Comparison of ENCODE assay signal across 8 cellular contexts in the genomic region with DNA sequence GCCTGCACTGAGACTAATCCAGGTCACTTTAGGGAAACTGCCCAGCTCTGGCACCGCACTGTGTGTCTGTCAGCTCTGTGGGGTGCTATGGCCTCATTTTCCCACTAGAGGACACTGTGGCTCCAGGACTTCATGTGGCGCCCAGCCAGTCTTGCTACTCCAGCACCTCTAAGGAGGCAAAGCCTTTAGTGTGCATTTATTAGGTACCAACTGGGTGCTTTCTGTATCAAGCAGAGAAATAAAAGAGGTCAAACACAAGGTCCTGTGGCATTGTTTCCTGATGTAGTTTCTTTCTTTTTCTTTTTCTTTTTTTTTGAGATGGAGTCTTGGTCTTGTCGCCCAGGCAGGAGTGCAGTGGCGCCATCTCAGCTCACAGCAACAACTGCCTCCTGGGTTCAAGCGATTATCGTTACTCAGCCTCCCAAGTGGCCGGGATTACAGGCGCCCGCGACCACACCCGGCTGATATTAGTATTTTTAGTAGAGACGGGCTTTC. TPM values are rescaled to one million over a fixed set of nuclear protein-coding genes. Genes with fewer than 3 reads are reported as not detected.
A peak's percentile ranks its signal among the peaks of the same experiment; 100 is the strongest.
DNase-seq lines count a peak whose midpoint lies in the region; ATAC-seq and TF ChIP-seq lines count a peak whose summit lies in the region.

No MANE protein-coding gene starts in this region.

- H2AFZ ChIP-seq in DND-41 (ENCODE audit: low read depth, low read length) (no peak overlapping the region), neuronal stem cell (ENCODE audit: low read length) (no peak overlapping the region)

- H3K9ac ChIP-seq in DND-41 (ENCODE audit: low read depth, low read length) (no peak overlapping the region), neuronal stem cell (ENCODE audit: low read depth, low read length, poor library complexity) (no peak overlapping the region)

- H3K18ac ChIP-seq in neuronal stem cell (ENCODE audit: low read length), result no peak overlapping the region

- no peak overlapping the region for H2BK12ac ChIP-seq in neuronal stem cell (ENCODE audit: low read length)

- H2BK15ac ChIP-seq in neuronal stem cell (ENCODE audit: low read length), result no peak overlapping the region

- no peak overlapping the region for H3K4me2 ChIP-seq in DND-41 (ENCODE audit: insufficient read depth, low read length)
- H3K4me2 ChIP-seq in neuronal stem cell (ENCODE audit: insufficient read depth, low read length, poor library complexity, severe bottlenecking), result no peak overlapping the region

- H3K27ac ChIP-seq in DND-41 (ENCODE audit: low read length), result no peak overlapping the region
- H3K27ac ChIP-seq in neuronal stem cell (replicated peaks; ENCODE audit: low read length), result no peak overlapping the region

- H4K20me1 ChIP-seq in DND-41 (ENCODE audit: insufficient read depth, low read length), result no peaks in the 10 kb centered on the region

- H3K23ac ChIP-seq in neuronal stem cell (ENCODE audit: low read depth, low read length, poor library complexity), result no peak overlapping the region

- DNase-seq in DND-41 (peak; percentile 76), RPMI7951 (ENCODE audit: low read depth) (peak; percentile 68), activated T-helper 1 cell treated with Interleukin-2 at 50 U/mL for 16 hours (ENCODE audit: low read depth) (peak; percentile 27), fibroblast of the aortic adventitia (ENCODE audit: low read depth) (peak; percentile 75), neuronal stem cell (ENCODE audit: low spot score) (peak; percentile 78), superior temporal gyrus (ENCODE audit: extremely low spot score) (peak; percentile 93)
- DNase-seq in Jurkat, Clone E6-1 (ENCODE audit: low read depth, low spot score), result peak; percentile 37

- no peaks in the 10 kb centered on the region for H3K36me3 ChIP-seq in DND-41 (ENCODE audit: insufficient read depth, low read length)
- no peaks in the 10 kb centered on the region for H3K36me3 ChIP-seq in neuronal stem cell (replicated peaks in 1 of 2; ENCODE audit: control insufficient read depth in 2 of 2, insufficient read depth in 2 of 2, low read length in 2 of 2)

- H3K27me3 ChIP-seq in DND-41 (ENCODE audit: insufficient read depth, low read length, poor library complexity) (no peaks in the 10 kb centered on the region), neuronal stem cell (ENCODE audit: control insufficient read depth in 3 of 3, insufficient read depth in 3 of 3, low read depth in 1 of 3, low read length in 3 of 3) (peaks cover 0 to 3% (median 0%) of the 10 kb centered on the region in 3 experiments)

- TF ChIP-seq CTCF in DND-41 (IDR thresholded peaks at IDR 0.05; ENCODE audit: borderline replicate concordance, extremely low read depth, low read length, poor library complexity, severe bottlenecking) (peak; percentile 93), fibroblast of the aortic adventitia (IDR thresholded peaks at IDR 0.05; ENCODE audit: insufficient read depth, low read length) (peak; percentile 100)

- H4K91ac ChIP-seq in neuronal stem cell (ENCODE audit: low read depth, low read length, poor library complexity), result no peak overlapping the region

- H3K9me3 ChIP-seq in DND-41 (ENCODE audit: insufficient read depth, low read length, severe bottlenecking) (no peaks in the 10 kb centered on the region), neuronal stem cell (replicated peaks in 1 of 2; ENCODE audit: control insufficient read depth in 2 of 2, insufficient read depth in 1 of 2, low read depth in 1 of 2, low read length in 2 of 2) (no peaks in the 10 kb centered on the region)

- no peak overlapping the region for H2BK5ac ChIP-seq in neuronal stem cell (ENCODE audit: low read length)

- H3K79me2 ChIP-seq in DND-41 (ENCODE audit: insufficient read depth, low read length), result no peaks in the 10 kb centered on the region

- H2AK5ac ChIP-seq in neuronal stem cell (ENCODE audit: low read depth, low read length), result no peak overlapping the region

- peak; percentile 97 for ATAC-seq in DND-41 (ENCODE audit: insufficient read depth, low read depth)
- ATAC-seq in HG03045 (IDR thresholded peaks at IDR 0.05; ENCODE audit: unreplicated experiment), result no peak

- WGBS in neuronal stem cell (ENCODE audit: extremely low coverage in 2 of 2, insufficient read length in 2 of 2, insufficient replicate concordance in 1 of 2), 2 donors, result no CpG with 5 or more reads among the region's 12 CpGs

- H3K4me3 ChIP-seq in DND-41 (ENCODE audit: low read depth in 1 of 2, low read length in 2 of 2), result no peak overlapping the region
- no peak overlapping the region for H3K4me3 ChIP-seq in Jurkat, Clone E6-1 (ENCODE audit: low read length)
- H3K4me3 ChIP-seq in fibroblast of the aortic adventitia (ENCODE audit: low read depth, low read length), result no peak overlapping the region
- no peak overlapping the region for H3K4me3 ChIP-seq in neuronal stem cell (ENCODE audit: low read length in 2 of 2)

- no peak overlapping the region for H4K8ac ChIP-seq in neuronal stem cell (ENCODE audit: low read depth, low read length)

- no peaks in the 10 kb centered on the region for H3K79me1 ChIP-seq in neuronal stem cell (ENCODE audit: low read depth, low read length)

- H3K4ac ChIP-seq in neuronal stem cell (ENCODE audit: low read length), result no peak overlapping the region

- no peak overlapping the region for H2BK120ac ChIP-seq in neuronal stem cell (ENCODE audit: low read depth, low read length)

- no peak overlapping the region for H3K14ac ChIP-seq in neuronal stem cell (ENCODE audit: low read length)

- H3K4me1 ChIP-seq in DND-41 (ENCODE audit: insufficient read depth, low read length) (no peaks in the 10 kb centered on the region), neuronal stem cell (ENCODE audit: control insufficient read depth in 2 of 2, insufficient read depth in 1 of 2, low read depth in 1 of 2, low read length in 2 of 2) (peaks cover 0 to 7% of the 10 kb centered on the region in 2 donors)

RNA-seq across cellular contexts. Expression of a gene that starts 12.5 kb away (rescaled TPM):
- 1.8 TPM for polyA plus RNA-seq in Jurkat, Clone E6-1 (2012; ENCODE audit: insufficient read depth, insufficient read length)
- 0.24 and 0.29 TPM in 2 replicates for total RNA-seq in RPMI7951 (2014; rRNA removed; shearing (Covaris generic))
- 0.09 TPM in 1 of 2 replicates, not detected in the other for total RNA-seq in fibroblast of the aortic adventitia (ENCODE audit: low replicate concordance)
- 0.82 TPM for polyA plus RNA-seq in neuronal stem cell (2013, experiment 1 of 2)
- polyA plus RNA-seq in neuronal stem cell (2013, experiment 2 of 2), result 0.83 TPM

Comparison
In these comparisons a context has a peak if more than half of its experiments do, and no peak if none do; other contexts are left out.
1. DNase-seq: peak in every context shown above with its lines; median percentile 93 in superior temporal gyrus; 78 in neuronal stem cell; 76 in DND-41; 75 in fibroblast of the aortic adventitia; 68 in RPMI7951; 37 in Jurkat, Clone E6-1; 27 in activated T-helper 1 cell treated with Interleukin-2 at 50 U/mL for 16 hours.